In the genomic region with DNA sequence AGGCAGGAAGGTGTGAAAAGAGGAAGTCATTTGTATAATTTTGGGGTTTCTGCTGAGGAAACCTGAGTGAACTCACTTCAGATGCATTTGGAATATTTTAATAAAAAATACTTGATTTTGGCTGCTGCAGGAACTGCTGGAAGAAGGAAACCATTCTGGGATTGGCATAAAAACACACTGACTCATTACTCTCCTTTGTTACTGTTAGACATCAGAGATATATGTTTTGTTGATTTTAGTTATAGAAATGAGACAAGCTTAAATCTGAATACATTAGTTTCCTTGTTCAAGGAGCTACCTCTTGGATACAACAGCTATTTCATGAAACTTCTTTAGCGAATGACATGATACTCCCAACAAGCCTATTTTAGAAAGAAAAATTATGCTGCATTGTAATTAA, we compare ENCODE assay signal across 6 cellular contexts.
DNase-seq lines count a peak whose midpoint lies in the region; FAIRE-seq and TF ChIP-seq lines count a peak whose summit lies in the region.
"Not testable (repeated sequence)": the region's sequence is repeated elsewhere in the genome, so short reads cannot be mapped to it uniquely, and the experiment has no call there.

No MANE protein-coding gene starts in this region.

- not testable (repeated sequence) for H3K27me3 ChIP-seq in astrocyte (ENCODE audit: insufficient read depth, low read length); fibroblast of lung (ENCODE audit: control insufficient read depth, insufficient read depth, low read length)

- peak; percentile 23 for DNase-seq in HCEC 1CT
- peak; percentile 48 for DNase-seq in astrocyte (ENCODE audit: low read depth)
- peak; percentile 7 for DNase-seq in choroid plexus epithelial cell (ENCODE audit: low read depth)
- peak; percentile 23 to 56 for DNase-seq in fibroblast of lung (ENCODE audit: low read depth in 2 of 2)
- DNase-seq in fibroblast of the aortic adventitia (ENCODE audit: low read depth) = peak; percentile 66
- DNase-seq in iris pigment epithelial cell (ENCODE audit: low read depth) = peak; percentile 11

- not testable (repeated sequence) for FAIRE-seq in astrocyte (lab: Jason Lieb, UNC)

- not testable (repeated sequence) for TF ChIP-seq CTCF in astrocyte (IDR thresholded peaks at IDR 0.05; ENCODE audit: insufficient read depth, low read depth, low read length); choroid plexus epithelial cell (conservative IDR thresholded peaks at IDR 0.05; ENCODE audit: low read depth, low read length); fibroblast of lung (conservative IDR thresholded peaks at IDR 0.05 in 1 of 2, IDR thresholded peaks at IDR 0.05 in 1 of 2; ENCODE audit: low read depth in 1 of 2, low read length in 2 of 2); fibroblast of the aortic adventitia (IDR thresholded peaks at IDR 0.05; ENCODE audit: insufficient read depth, low read length)

- H3K27me3 Mint-ChIP-seq in astrocyte (ENCODE audit: low read depth, unreplicated experiment) = not testable (repeated sequence)

- not testable (repeated sequence) for H3K9me3 Mint-ChIP-seq in astrocyte (ENCODE audit: unreplicated experiment)

- not testable (repeated sequence) for H3K79me2 ChIP-seq in astrocyte (ENCODE audit: insufficient read depth, low read length); fibroblast of lung (ENCODE audit: control insufficient read depth, insufficient read depth, low read length)

- H3K4me3 ChIP-seq in astrocyte (ENCODE audit: insufficient read depth, low read depth, low read length); choroid plexus epithelial cell (ENCODE audit: low read depth, low read length); fibroblast of lung (replicated peaks in 1 of 4; ENCODE audit: control extremely low read depth in 1 of 4, insufficient read depth in 1 of 4, low read depth in 3 of 4, low read length in 4 of 4); fibroblast of the aortic adventitia (ENCODE audit: low read depth, low read length): not testable (repeated sequence)

- not testable (repeated sequence) for H3K9ac ChIP-seq in astrocyte (ENCODE audit: low read length); fibroblast of lung (ENCODE audit: insufficient read depth, low read length)

- H3K27ac Mint-ChIP-seq in astrocyte (ENCODE audit: unreplicated experiment) = not testable (repeated sequence)

- H3K4me1 ChIP-seq in astrocyte (ENCODE audit: insufficient read depth, low read length); fibroblast of lung (ENCODE audit: control insufficient read depth, extremely low read depth, insufficient read depth, low read length): not testable (repeated sequence)

- not testable (repeated sequence) for H4K20me1 ChIP-seq in astrocyte (ENCODE audit: insufficient read depth, low read length); fibroblast of lung (ENCODE audit: control insufficient read depth, extremely low read depth, insufficient read depth, low read length)

- not testable (repeated sequence) for H3K36me3 Mint-ChIP-seq in astrocyte (ENCODE audit: low read depth, unreplicated experiment)

- not testable (repeated sequence) for H3K27ac ChIP-seq in astrocyte (ENCODE audit: low read depth, low read length); fibroblast of lung (ENCODE audit: insufficient read depth, low read length)

- not testable (repeated sequence) for H3K4me3 Mint-ChIP-seq in astrocyte (ENCODE audit: unreplicated experiment)

- not testable (repeated sequence) for H3K9me3 ChIP-seq in astrocyte (ENCODE audit: insufficient read depth, low read depth, low read length); fibroblast of lung (ENCODE audit: control insufficient read depth, insufficient read depth, low read depth, low read length)

- H3K4me2 ChIP-seq in astrocyte (ENCODE audit: low read length) = peak overlapping the region; percentile 3
- not testable (repeated sequence) for H3K4me2 ChIP-seq in fibroblast of lung (ENCODE audit: extremely low read depth, insufficient read depth, low read length)

- H3K36me3 ChIP-seq in astrocyte (ENCODE audit: insufficient read depth, low read length); fibroblast of lung (ENCODE audit: control insufficient read depth, insufficient read depth, low read length): not testable (repeated sequence)

- not testable (repeated sequence) for H3K4me1 Mint-ChIP-seq in astrocyte (ENCODE audit: low read depth, unreplicated experiment)

- H2AFZ ChIP-seq in astrocyte (ENCODE audit: low read depth, low read length); fibroblast of lung (ENCODE audit: low read length): not testable (repeated sequence)

Comparison
In these comparisons a context has a peak if more than half of its experiments do, and no peak if none do; other contexts are left out.
1. DNase-seq: peak in every context shown above with its lines; median percentile 66 in fibroblast of the aortic adventitia; 48 in astrocyte; 40 in fibroblast of lung; 23 in HCEC 1CT; 11 in iris pigment epithelial cell; 7 in choroid plexus epithelial cell.